Comparison of ENCODE assay signal across 24 cellular contexts in the genomic region with DNA sequence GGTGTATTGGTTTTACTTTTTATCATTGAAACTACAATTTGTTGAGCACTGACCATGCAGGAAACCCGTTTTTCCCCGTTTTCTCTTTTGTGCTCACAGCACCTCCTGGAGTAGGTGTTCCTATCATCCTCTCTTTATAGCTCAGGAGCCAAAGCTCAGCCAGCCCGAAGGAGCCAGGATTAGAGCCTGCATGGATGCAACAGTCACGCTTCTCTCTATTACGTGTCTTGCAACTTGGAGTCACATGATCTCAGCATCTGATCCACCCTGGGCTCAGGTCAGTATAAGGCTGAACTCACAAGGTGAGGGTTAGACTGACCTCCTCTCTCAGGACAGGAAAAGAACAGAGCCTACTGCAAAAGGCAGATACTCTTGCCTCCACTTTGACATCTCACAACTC.
DNase-seq lines count a peak whose midpoint lies in the region; ATAC-seq, FAIRE-seq and TF ChIP-seq lines count a peak whose summit lies in the region.
"Had no signal": no experiment of that assay in that cellular context is flagged by ENCODE, and none has a peak within 500 bp of the region (broad histone marks: within the 10 kb centered on the region; RNA-seq: fewer than 3 reads in every experiment).

No MANE protein-coding gene starts in this region.

- H3K4me3 Mint-ChIP-seq in WTC11: no peak overlapping the region
- H3K4me3 Mint-ChIP-seq: activated CD8-positive, alpha-beta T cell treated with anti-CD3 and anti-CD28 coated beads for 36 hours; activated naive CD4-positive, alpha-beta T cell treated with anti-CD3 and anti-CD28 coated beads, Interleukin-2, amount 10 ng/mL, durations not matched to agents 7 days and 5 days; activated T-cell treated with anti-CD3 and anti-CD28 coated beads, Interleukin-2, amount 50 U/mL, for 72 hours; dendritic cell treated with granulocyte-macrophage colony-stimulating factor and Interleukin-4, amounts not matched to agents 40 ng/mL and 50 ng/mL, for 4 days; nephron progenitor cell had no signal

- H3K27ac ChIP-seq in subcutaneous abdominal adipose tissue (ENCODE audit: low read depth, low read length) (peak overlapping the region; percentile 46), RWPE1 (no peak overlapping the region)
- H3K27ac ChIP-seq: prostate gland, thoracic aorta had no signal

- H3K27me3 ChIP-seq in subcutaneous abdominal adipose tissue (ENCODE audit: control insufficient read depth in 5 of 5, insufficient read depth in 4 of 5, low read length in 5 of 5): no peaks in the 10 kb centered on the region

- no peaks in the 10 kb centered on the region for H3K36me3 Mint-ChIP-seq in WTC11
- H3K36me3 Mint-ChIP-seq: activated naive CD4-positive, alpha-beta T cell treated with anti-CD3 and anti-CD28 coated beads, Interleukin-2, amount 10 ng/mL, durations not matched to agents 7 days and 5 days had no signal

- intact Hi-C loops in left colon (cut with DNase I, micrococcal nuclease): loop anchor here in 1 of 2 donors (10.0 kb wide), 1 partner anchor 177 kb away; no protein-coding TSS in a partner anchor

- no peaks in the 10 kb centered on the region for H3K9me3 Mint-ChIP-seq in WTC11
- H3K9me3 Mint-ChIP-seq: activated CD8-positive, alpha-beta T cell treated with anti-CD3 and anti-CD28 coated beads for 36 hours; activated naive CD4-positive, alpha-beta T cell treated with anti-CD3 and anti-CD28 coated beads, Interleukin-2, amount 10 ng/mL, durations not matched to agents 7 days and 5 days; activated T-cell treated with anti-CD3 and anti-CD28 coated beads, Interleukin-2, amount 50 U/mL, for 72 hours; dendritic cell treated with granulocyte-macrophage colony-stimulating factor and Interleukin-4, amounts not matched to agents 40 ng/mL and 50 ng/mL, for 4 days; nephron progenitor cell had no signal

- H3K9ac ChIP-seq in subcutaneous abdominal adipose tissue (ENCODE audit: low read length in 5 of 5): no peak overlapping the region

- no peak for TF ChIP-seq POLR2A in GM12892 (IDR thresholded peaks at IDR 0.05; ENCODE audit: low read depth, low read length)

- TF ChIP-seq CTCF in WTC11 (IDR thresholded peaks at IDR 0.05) (no peak), RWPE1 (conservative IDR thresholded peaks at IDR 0.05; ENCODE audit: low read depth) (no peak)

- H3K4me1 Mint-ChIP-seq in WTC11: peaks cover 48% of the 10 kb centered on the region

- peaks cover 4 to 38% (median 34%) of the 10 kb centered on the region in 5 donors for H3K4me1 ChIP-seq in subcutaneous abdominal adipose tissue (ENCODE audit: control insufficient read depth in 5 of 5, insufficient read depth in 5 of 5, low read length in 5 of 5)
- H3K4me1 ChIP-seq: prostate gland had no signal

- FAIRE-seq in GM12892 (lab: Jason Lieb, UNC): peak; percentile 83
- FAIRE-seq: RCC 7860 had no signal

- H3K27me3 Mint-ChIP-seq in WTC11 (ENCODE audit: low read depth): no peaks in the 10 kb centered on the region
- H3K27me3 Mint-ChIP-seq: activated CD8-positive, alpha-beta T cell treated with anti-CD3 and anti-CD28 coated beads for 36 hours; activated naive CD4-positive, alpha-beta T cell treated with anti-CD3 and anti-CD28 coated beads, Interleukin-2, amount 10 ng/mL, durations not matched to agents 7 days and 5 days; dendritic cell treated with granulocyte-macrophage colony-stimulating factor and Interleukin-4, amounts not matched to agents 40 ng/mL and 50 ng/mL, for 4 days had no signal

- H3K27ac Mint-ChIP-seq in WTC11: peak overlapping the region; percentile 29; the same call in 1 of the 2 replicates
- H3K27ac Mint-ChIP-seq: activated CD8-positive, alpha-beta T cell treated with anti-CD3 and anti-CD28 coated beads for 36 hours; activated naive CD4-positive, alpha-beta T cell treated with anti-CD3 and anti-CD28 coated beads, Interleukin-2, amount 10 ng/mL, durations not matched to agents 7 days and 5 days; activated T-cell treated with anti-CD3 and anti-CD28 coated beads, Interleukin-2, amount 50 U/mL, for 72 hours; nephron progenitor cell had no signal

- ATAC-seq in WTC11 (no peak), left colon (peak; percentile 40)
- ATAC-seq: activated CD8-positive, alpha-beta T cell treated with anti-CD3 and anti-CD28 coated beads for 36 hours; activated T-cell treated with anti-CD3 and anti-CD28 coated beads, Interleukin-2, amount 50 U/mL, for 72 hours; left cardiac atrium had no signal

- CTCF ChIA-PET in WTC11 (lab: Charles Lee) (interaction anchor here (1.0 to 7.0 kb wide), 6 partner anchors 10 to 81 kb away, joined by 3 to 67 read pairs (median 11); no protein-coding TSS in a partner anchor), RWPE1 (lab: Yijun Ruan, JAX) (interaction anchor here (0.6 to 2.3 kb wide), 3 partner anchors 179 to 180 kb away, joined by 3 to 11 read pairs (median 4); no protein-coding TSS in a partner anchor)

- POLR2A ChIA-PET in WTC11 (lab: Charles Lee) (no interaction called here), RWPE1 (lab: Yijun Ruan, JAX; ENCODE audit: low non-redundant PET) (no interaction called here)

- H3K4me3 ChIP-seq in subcutaneous abdominal adipose tissue (ENCODE audit: low read depth in 1 of 5, low read length in 5 of 5): no peak overlapping the region
- H3K4me3 ChIP-seq: prostate gland, thoracic aorta had no signal

- H3K9me3 ChIP-seq in subcutaneous abdominal adipose tissue (ENCODE audit: control insufficient read depth in 5 of 5, low read length in 5 of 5): no peaks in the 10 kb centered on the region
- H3K9me3 ChIP-seq: prostate gland, thoracic aorta had no signal

- DNase-seq in GM12892 (ENCODE audit: insufficient read length): no peak
- no peak for DNase-seq in WTC11 (ENCODE audit: low spot score)
- no peak for DNase-seq in left colon
- no peak for DNase-seq in NCI-H82 treated with DMSO at 0.1 percent for 48 hours (lab: John Stamatoyannopoulos, UW; ENCODE audit: unreplicated experiment)
- no peak for DNase-seq in DMS 273 treated with DMSO at 0.1 percent for 48 hours (lab: John Stamatoyannopoulos, UW)
- DNase-seq in cerebellar cortex (ENCODE audit: low spot score): no peak
- no peak for DNase-seq in RWPE1 (ENCODE audit: low spot score)
- DNase-seq: activated CD8-positive, alpha-beta T cell treated with anti-CD3 and anti-CD28 coated beads for 36 hours; activated naive CD4-positive, alpha-beta T cell treated with anti-CD3 and anti-CD28 coated beads, Interleukin-2, amount 10 ng/mL, durations not matched to agents 7 days and 5 days; activated T-cell treated with anti-CD3 and anti-CD28 coated beads, Interleukin-2, amount 50 U/mL, for 72 hours; amygdala; DMS79 treated with DMSO at 0.1 percent for 48 hours; GOT3; left cardiac atrium; MM.1S; NCI-H1417 treated with DMSO at 0.1 percent for 48 hours; NCI-H2107; NCI-H510A; nephron progenitor cell had no signal

- H3K36me3 ChIP-seq in subcutaneous abdominal adipose tissue (ENCODE audit: control insufficient read depth in 5 of 5, insufficient read depth in 5 of 5, low read length in 5 of 5): peaks cover 0 to 11% (median 0%) of the 10 kb centered on the region in 5 donors
- H3K36me3 ChIP-seq: prostate gland, thoracic aorta had no signal

TF ChIP-seq in WTC11, 78 proteins besides CTCF, POLR2A, EP300 and RAD21:
- no peak for TF ChIP-seq HMGA2 (CRISPR knock-in tag; IDR thresholded peaks at IDR 0.05)
- no peak for TF ChIP-seq ZNF671 (CRISPR knock-in tag; IDR thresholded peaks at IDR 0.05)
- TF ChIP-seq, protein P1, sequence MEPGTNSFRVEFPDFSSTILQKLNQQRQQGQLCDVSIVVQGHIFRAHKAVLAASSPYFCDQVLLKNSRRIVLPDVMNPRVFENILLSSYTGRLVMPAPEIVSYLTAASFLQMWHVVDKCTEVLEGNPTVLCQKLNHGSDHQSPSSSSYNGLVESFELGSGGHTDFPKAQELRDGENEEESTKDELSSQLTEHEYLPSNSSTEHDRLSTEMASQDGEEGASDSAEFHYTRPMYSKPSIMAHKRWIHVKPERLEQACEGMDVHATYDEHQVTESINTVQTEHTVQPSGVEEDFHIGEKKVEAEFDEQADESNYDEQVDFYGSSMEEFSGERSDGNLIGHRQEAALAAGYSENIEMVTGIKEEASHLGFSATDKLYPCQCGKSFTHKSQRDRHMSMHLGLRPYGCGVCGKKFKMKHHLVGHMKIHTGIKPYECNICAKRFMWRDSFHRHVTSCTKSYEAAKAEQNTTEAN (CRISPR knock-in tag; IDR thresholded peaks at IDR 0.05): no peak
